Comparison of ENCODE assay signal across 10 cellular contexts in genomic region chr22:46114518-46115387, GRCh38. TPM values are rescaled to one million over a fixed set of nuclear protein-coding genes. Genes with fewer than 3 reads are reported as not detected.
A peak's percentile ranks its signal among the peaks of the same experiment; 100 is the strongest.
DNase-seq lines count a peak whose midpoint lies in the region; ATAC-seq and TF ChIP-seq lines count a peak whose summit lies in the region.
"Had no signal": no experiment of that assay in that cellular context is flagged by ENCODE, and none has a peak within 500 bp of the region (broad histone marks: within the 10 kb centered on the region; RNA-seq: fewer than 3 reads in every experiment).

No MANE protein-coding gene starts in this region.

- WGBS in lung, 2 donors: 45 to 62% methylated on average over 14 to 15 of the region's 15 CpGs

- no peaks in the 10 kb centered on the region for H3K36me3 Mint-ChIP-seq in brain
- H3K36me3 Mint-ChIP-seq: activated naive CD8-positive, alpha-beta T cell; naive B cell had no signal

- H3K4me1 ChIP-seq in lung (ENCODE audit: control insufficient read depth in 2 of 2, insufficient read depth in 2 of 2, low read length in 2 of 2) (peaks cover 0 to 13% of the 10 kb centered on the region in 2 donors), upper lobe of right lung (peaks cover 27% of the 10 kb centered on the region)

- intact Hi-C loops in upper lobe of right lung (cut with DNase I): loop anchor here (5.0 kb wide), 1 partner anchor 37 kb away; no protein-coding TSS in a partner anchor

- H3K27ac ChIP-seq in lung (ENCODE audit: low read depth in 1 of 2, low read length in 1 of 2): peak overlapping the region; percentile 55 to 84
- H3K27ac ChIP-seq in upper lobe of right lung: peak overlapping the region; percentile 32

- TF ChIP-seq CTCF in brain (conservative IDR thresholded peaks at IDR 0.05): no peak
- TF ChIP-seq CTCF in lung (IDR thresholded peaks at IDR 0.05; ENCODE audit: control extremely low read depth, extremely low read depth): no peak
- no peak for TF ChIP-seq CTCF in upper lobe of right lung (IDR thresholded peaks at IDR 0.05)

- no peak overlapping the region for H3K4me3 Mint-ChIP-seq in brain
- H3K4me3 Mint-ChIP-seq: activated naive CD8-positive, alpha-beta T cell had no signal

- H3K4me1 Mint-ChIP-seq in brain: peaks cover 5% of the 10 kb centered on the region

- peaks cover 0 to 36% of the 10 kb centered on the region in 2 donors for H3K36me3 ChIP-seq in lung (ENCODE audit: control insufficient read depth in 2 of 2, insufficient read depth in 2 of 2, low read length in 2 of 2)
- peaks cover 35% of the 10 kb centered on the region for H3K36me3 ChIP-seq in upper lobe of right lung

- H3K27me3 ChIP-seq in lung (ENCODE audit: control insufficient read depth, insufficient read depth) (no peaks in the 10 kb centered on the region), upper lobe of right lung (no peaks in the 10 kb centered on the region)

- H3K4me3 ChIP-seq in lung (no peak overlapping the region), upper lobe of right lung (no peak overlapping the region)

- DNase-seq in NOMO-1 treated with DMSO at 0.1 percent for 48 hours (lab: John Stamatoyannopoulos, UW; ENCODE audit: unreplicated experiment) (peak; percentile 21), NOMO-1 (lab: John Stamatoyannopoulos, UW; ENCODE audit: unreplicated experiment in 2 of 2) (no peak), lung (ENCODE audit: low spot score) (no peak), upper lobe of right lung (no peak), NCI-H187 (lab: John Stamatoyannopoulos, UW) (no peak), LoVo (ENCODE audit: low spot score) (no peak)
- DNase-seq: naive B cell had no signal

- peaks cover 0 to 2% of the 10 kb centered on the region in 2 donors for H3K9me3 ChIP-seq in lung (ENCODE audit: control insufficient read depth in 2 of 2, insufficient read depth in 1 of 2, low read length in 1 of 2)
- no peaks in the 10 kb centered on the region for H3K9me3 ChIP-seq in upper lobe of right lung

- no peaks in the 10 kb centered on the region for H3K27me3 Mint-ChIP-seq in brain
- H3K27me3 Mint-ChIP-seq: activated naive CD8-positive, alpha-beta T cell; naive B cell had no signal

- no peak for ATAC-seq in lung (ENCODE audit: insufficient read depth, low FRiP score)
- peak; percentile 0 for ATAC-seq in upper lobe of right lung
- no peak for ATAC-seq in HG02763 (IDR thresholded peaks at IDR 0.05; ENCODE audit: unreplicated experiment)

- H3K27ac Mint-ChIP-seq in brain: peak overlapping the region in 3 of 5 experiments; percentile 16 to 85 (median 66)
- H3K27ac Mint-ChIP-seq: activated naive CD8-positive, alpha-beta T cell had no signal

- H3K9me3 Mint-ChIP-seq in brain: no peaks in the 10 kb centered on the region
- H3K9me3 Mint-ChIP-seq: naive B cell had no signal

RNA-seq across cellular contexts. Expression of gene PPARA, which starts 35.6 kb away (rescaled TPM):
- polyA plus RNA-seq in brain (ENCODE audit: insufficient read depth, low read depth, low replicate concordance): 8.4 TPM
- total RNA-seq in lung: 10 to 100 TPM; 17.0 to 18.1 TPM
- 1 to 10 TPM; 4.4 to 5.0 TPM for polyA plus RNA-seq in lung
- total RNA-seq in upper lobe of right lung: 18.4 TPM
